In the genomic region with DNA sequence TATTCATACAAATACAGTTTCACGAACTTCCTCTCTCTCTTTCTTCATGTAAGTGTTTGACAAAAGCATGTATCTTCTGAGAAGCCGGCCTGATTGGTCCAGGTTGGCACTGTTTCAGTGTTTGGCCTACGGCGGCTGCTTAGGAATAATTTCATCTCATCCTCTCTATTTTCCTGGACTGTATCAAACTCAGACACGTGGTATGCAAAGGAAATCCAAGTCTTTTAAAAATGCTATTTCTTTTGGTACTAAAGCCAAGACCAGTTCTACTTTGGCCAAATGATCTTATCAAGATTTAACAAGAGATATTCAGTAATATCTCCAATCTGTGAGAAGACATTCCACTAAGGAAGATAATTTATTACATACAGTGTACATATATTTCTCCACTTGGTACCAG, we compare ENCODE assay signal across 1 cellular context.
TF ChIP-seq lines count a peak whose summit lies in the region.

No MANE protein-coding gene starts in this region.

TF ChIP-seq in SK-N-SH, 30 proteins besides CTCF, POLR2A, EP300 and RAD21 (continued from another document):
- TF ChIP-seq POLR2AphosphoS5 (IDR thresholded peaks at IDR 0.05; ENCODE audit: low read depth, low read length) (peak; percentile 34; the same call in 1 of the 2 replicates), RXRA (IDR thresholded peaks at IDR 0.05; ENCODE audit: borderline replicate concordance, low read depth) (no peak), RFX5 (IDR thresholded peaks at IDR 0.05; ENCODE audit: low read length) (no peak), SIN3A (IDR thresholded peaks at IDR 0.05; ENCODE audit: borderline replicate concordance, low read depth, low read length) (no peak), NFIC (IDR thresholded peaks at IDR 0.05; ENCODE audit: borderline replicate concordance) (peak; percentile 87), NRF1 (IDR thresholded peaks at IDR 0.05; ENCODE audit: low read depth, low read length) (no peak), ELF1 (IDR thresholded peaks at IDR 0.05) (no peak), SMC3 (IDR thresholded peaks at IDR 0.05; ENCODE audit: low read depth, low read length) (no peak), TAF1 (IDR thresholded peaks at IDR 0.05; ENCODE audit: borderline replicate concordance, low read depth, low read length) (no peak), JUND (IDR thresholded peaks at IDR 0.05) (peak; percentile 41), TCF12 (IDR thresholded peaks at IDR 0.05) (peak; percentile 85), GABPA (IDR thresholded peaks at IDR 0.05; ENCODE audit: low read depth) (no peak), GATA2 (CRISPR knock-in tag; IDR thresholded peaks at IDR 0.05) (no peak), FOXM1 (IDR thresholded peaks at IDR 0.05; ENCODE audit: low read depth) (no peak), FOXJ3 (CRISPR knock-in tag; IDR thresholded peaks at IDR 0.05) (no peak), FOSL2 (IDR thresholded peaks at IDR 0.05; ENCODE audit: borderline replicate concordance, low read depth) (peak; percentile 9; the same call in 1 of the 2 replicates), EZH2phosphoT487 (IDR thresholded peaks at IDR 0.05; ENCODE audit: borderline replicate concordance, low read depth) (no peak), TEAD4 (IDR thresholded peaks at IDR 0.05; ENCODE audit: borderline replicate concordance, insufficient read depth) (peak; percentile 49; the same call in 1 of the 2 replicates), RCOR1 (IDR thresholded peaks at IDR 0.05; ENCODE audit: low read length) (no peak), MEF2A (IDR thresholded peaks at IDR 0.05; ENCODE audit: borderline replicate concordance, low read depth) (no peak)
- TF ChIP-seq, protein P1, sequence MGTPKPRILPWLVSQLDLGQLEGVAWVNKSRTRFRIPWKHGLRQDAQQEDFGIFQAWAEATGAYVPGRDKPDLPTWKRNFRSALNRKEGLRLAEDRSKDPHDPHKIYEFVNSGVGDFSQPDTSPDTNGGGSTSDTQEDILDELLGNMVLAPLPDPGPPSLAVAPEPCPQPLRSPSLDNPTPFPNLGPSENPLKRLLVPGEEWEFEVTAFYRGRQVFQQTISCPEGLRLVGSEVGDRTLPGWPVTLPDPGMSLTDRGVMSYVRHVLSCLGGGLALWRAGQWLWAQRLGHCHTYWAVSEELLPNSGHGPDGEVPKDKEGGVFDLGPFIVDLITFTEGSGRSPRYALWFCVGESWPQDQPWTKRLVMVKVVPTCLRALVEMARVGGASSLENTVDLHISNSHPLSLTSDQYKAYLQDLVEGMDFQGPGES (IDR thresholded peaks at IDR 0.05; ENCODE audit: low read depth, low read length), result no peak
- TF ChIP-seq, protein P2, sequence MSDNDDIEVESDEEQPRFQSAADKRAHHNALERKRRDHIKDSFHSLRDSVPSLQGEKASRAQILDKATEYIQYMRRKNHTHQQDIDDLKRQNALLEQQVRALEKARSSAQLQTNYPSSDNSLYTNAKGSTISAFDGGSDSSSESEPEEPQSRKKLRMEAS (IDR thresholded peaks at IDR 0.05; ENCODE audit: low read depth), result no peak; the same call in 1 of the 2 replicates
- TF ChIP-seq, protein P3, sequence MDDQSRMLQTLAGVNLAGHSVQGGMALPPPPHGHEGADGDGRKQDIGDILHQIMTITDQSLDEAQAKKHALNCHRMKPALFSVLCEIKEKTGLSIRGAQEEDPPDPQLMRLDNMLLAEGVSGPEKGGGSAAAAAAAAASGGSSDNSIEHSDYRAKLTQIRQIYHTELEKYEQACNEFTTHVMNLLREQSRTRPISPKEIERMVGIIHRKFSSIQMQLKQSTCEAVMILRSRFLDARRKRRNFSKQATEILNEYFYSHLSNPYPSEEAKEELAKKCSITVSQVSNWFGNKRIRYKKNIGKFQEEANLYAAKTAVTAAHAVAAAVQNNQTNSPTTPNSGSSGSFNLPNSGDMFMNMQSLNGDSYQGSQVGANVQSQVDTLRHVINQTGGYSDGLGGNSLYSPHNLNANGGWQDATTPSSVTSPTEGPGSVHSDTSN (IDR thresholded peaks at IDR 0.05), result peak; percentile 72
- TF ChIP-seq, protein P4, sequence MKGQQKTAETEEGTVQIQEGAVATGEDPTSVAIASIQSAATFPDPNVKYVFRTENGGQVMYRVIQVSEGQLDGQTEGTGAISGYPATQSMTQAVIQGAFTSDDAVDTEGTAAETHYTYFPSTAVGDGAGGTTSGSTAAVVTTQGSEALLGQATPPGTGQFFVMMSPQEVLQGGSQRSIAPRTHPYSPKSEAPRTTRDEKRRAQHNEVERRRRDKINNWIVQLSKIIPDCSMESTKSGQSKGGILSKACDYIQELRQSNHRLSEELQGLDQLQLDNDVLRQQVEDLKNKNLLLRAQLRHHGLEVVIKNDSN (IDR thresholded peaks at IDR 0.05; ENCODE audit: borderline replicate concordance, low read depth), result 0 out of 2 replicates have a peak, but pooled peaks have one; percentile 28
- TF ChIP-seq, protein P5, sequence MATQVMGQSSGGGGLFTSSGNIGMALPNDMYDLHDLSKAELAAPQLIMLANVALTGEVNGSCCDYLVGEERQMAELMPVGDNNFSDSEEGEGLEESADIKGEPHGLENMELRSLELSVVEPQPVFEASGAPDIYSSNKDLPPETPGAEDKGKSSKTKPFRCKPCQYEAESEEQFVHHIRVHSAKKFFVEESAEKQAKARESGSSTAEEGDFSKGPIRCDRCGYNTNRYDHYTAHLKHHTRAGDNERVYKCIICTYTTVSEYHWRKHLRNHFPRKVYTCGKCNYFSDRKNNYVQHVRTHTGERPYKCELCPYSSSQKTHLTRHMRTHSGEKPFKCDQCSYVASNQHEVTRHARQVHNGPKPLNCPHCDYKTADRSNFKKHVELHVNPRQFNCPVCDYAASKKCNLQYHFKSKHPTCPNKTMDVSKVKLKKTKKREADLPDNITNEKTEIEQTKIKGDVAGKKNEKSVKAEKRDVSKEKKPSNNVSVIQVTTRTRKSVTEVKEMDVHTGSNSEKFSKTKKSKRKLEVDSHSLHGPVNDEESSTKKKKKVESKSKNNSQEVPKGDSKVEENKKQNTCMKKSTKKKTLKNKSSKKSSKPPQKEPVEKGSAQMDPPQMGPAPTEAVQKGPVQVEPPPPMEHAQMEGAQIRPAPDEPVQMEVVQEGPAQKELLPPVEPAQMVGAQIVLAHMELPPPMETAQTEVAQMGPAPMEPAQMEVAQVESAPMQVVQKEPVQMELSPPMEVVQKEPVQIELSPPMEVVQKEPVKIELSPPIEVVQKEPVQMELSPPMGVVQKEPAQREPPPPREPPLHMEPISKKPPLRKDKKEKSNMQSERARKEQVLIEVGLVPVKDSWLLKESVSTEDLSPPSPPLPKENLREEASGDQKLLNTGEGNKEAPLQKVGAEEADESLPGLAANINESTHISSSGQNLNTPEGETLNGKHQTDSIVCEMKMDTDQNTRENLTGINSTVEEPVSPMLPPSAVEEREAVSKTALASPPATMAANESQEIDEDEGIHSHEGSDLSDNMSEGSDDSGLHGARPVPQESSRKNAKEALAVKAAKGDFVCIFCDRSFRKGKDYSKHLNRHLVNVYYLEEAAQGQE (IDR thresholded peaks at IDR 0.05; ENCODE audit: low read depth, low read length), result no peak
- TF ChIP-seq, protein P6, sequence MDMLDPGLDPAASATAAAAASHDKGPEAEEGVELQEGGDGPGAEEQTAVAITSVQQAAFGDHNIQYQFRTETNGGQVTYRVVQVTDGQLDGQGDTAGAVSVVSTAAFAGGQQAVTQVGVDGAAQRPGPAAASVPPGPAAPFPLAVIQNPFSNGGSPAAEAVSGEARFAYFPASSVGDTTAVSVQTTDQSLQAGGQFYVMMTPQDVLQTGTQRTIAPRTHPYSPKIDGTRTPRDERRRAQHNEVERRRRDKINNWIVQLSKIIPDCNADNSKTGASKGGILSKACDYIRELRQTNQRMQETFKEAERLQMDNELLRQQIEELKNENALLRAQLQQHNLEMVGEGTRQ (IDR thresholded peaks at IDR 0.05; ENCODE audit: borderline replicate concordance, low read depth, low read length), result no peak
TF ChIP-seq in SK-N-SH: peak in this region for 8.
